18 cellular contexts compared by ENCODE assay signal in genomic region chrY:22994791-22995190, GRCh38. TPM values are rescaled to one million over a fixed set of nuclear protein-coding genes. Genes with fewer than 3 reads are reported as not detected.
"Had no signal": no experiment of that assay in that cellular context is flagged by ENCODE, and none has a peak within 500 bp of the region (broad histone marks: within the 10 kb centered on the region; RNA-seq: fewer than 3 reads in every experiment).

No MANE protein-coding gene starts in this region.

RNA-seq across cellular contexts. Expression of gene BPY2, which starts 10.7 kb away (rescaled TPM):
- total RNA-seq: naive thymus-derived CD8-positive, alpha-beta T cell; natural killer cell treated with Interleukin-12 subunit alpha and Interleukin-12 subunit beta and Interleukin-15 and Interleukin-18, amount 100 ng/mL, for 72 hours; neural crest cell; omental fat pad; osteocyte; pancreas; posterior vena cava; prostate gland; pulmonary artery endothelial cell; right atrium auricular region; sciatic nerve; smooth muscle cell; spleen; transverse colon; upper lobe of right lung; urinary bladder; uterus had no signal
- polyA plus RNA-seq: naive thymus-derived CD8-positive, alpha-beta T cell; pancreas; smooth muscle cell; spleen; thymus; urinary bladder had no signal
